Comparison of ENCODE assay signal across 26 cellular contexts in the genomic region with DNA sequence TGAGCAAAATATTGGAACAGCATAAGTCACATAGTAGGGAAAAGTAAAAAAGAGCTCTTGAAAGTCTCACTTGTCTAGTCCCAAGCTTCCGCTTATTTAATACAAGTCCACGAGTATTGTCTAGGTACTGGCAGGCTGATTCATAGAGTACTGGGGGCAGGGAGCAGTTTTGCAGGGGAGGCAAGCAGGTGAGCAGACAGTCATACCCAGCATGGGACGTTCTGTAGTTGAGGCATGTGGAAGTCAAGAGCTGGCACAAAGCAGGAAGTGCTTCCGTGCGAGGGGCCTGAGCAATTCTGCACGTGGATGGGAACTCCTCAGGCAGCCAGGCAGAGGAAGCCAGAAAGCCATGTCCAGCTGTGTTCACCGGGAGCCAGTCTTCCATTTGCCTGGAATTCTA.
"Had no signal": no experiment of that assay in that cellular context is flagged by ENCODE, and none has a peak within 500 bp of the region (broad histone marks: within the 10 kb centered on the region; RNA-seq: fewer than 3 reads in every experiment).

No MANE protein-coding gene starts in this region.

- H3K36me3 Mint-ChIP-seq: activated naive CD8-positive, alpha-beta T cell treated with anti-CD3 and anti-CD28 coated beads, Interleukin-2, amount 10 ng/mL, durations not matched to agents 7 days and 5 days had no signal

- H3K27me3 Mint-ChIP-seq: activated naive CD8-positive, alpha-beta T cell treated with anti-CD3 and anti-CD28 coated beads, Interleukin-2, amount 10 ng/mL, durations not matched to agents 7 days and 5 days had no signal

- DNase-seq: activated CD4-positive, alpha-beta T cell treated with anti-CD3 and anti-CD28 coated beads for 48 hours; activated CD4-positive, alpha-beta T cell treated with anti-CD3 and anti-CD28 coated beads, Interleukin-2, amount 50 U/mL, for 4 hours; activated CD8-positive, alpha-beta memory T cell treated with anti-CD3 and anti-CD28 coated beads, Interleukin-2, amount 50 U/mL, for 48 hours; activated CD8-positive, alpha-beta T cell treated with anti-CD3 and anti-CD28 coated beads, Interleukin-2, amount 10 ng/mL, durations not matched to agents 7 days and 5 days; activated naive CD4-positive, alpha-beta T cell treated with anti-CD3 and anti-CD28 coated beads, Interleukin-2, amount 50 U/mL, for 16 hours; activated naive CD8-positive, alpha-beta T cell treated with anti-CD3 and anti-CD28 coated beads, Interleukin-2, amount 10 ng/mL, durations not matched to agents 7 days and 5 days; activated T-cell treated with anti-CD3 and anti-CD28 coated beads, Interleukin-2, amount 50 U/mL, for 1 hour; adrenal gland; anterior cingulate cortex; MG63; MV-4-11; NCI-H1436; NCI-H187 treated with DMSO at 0.1 percent for 48 hours; NCI-H2081 treated with DMSO at 0.1 percent for 48 hours; NCI-H2171 treated with DMSO at 0.1 percent for 48 hours; NCI-H226; NCI-H510A treated with DMSO at 0.1 percent for 48 hours; NK-92 treated with Interleukin-12 subunit alpha and Interleukin-12 subunit beta, amount 100 ng/mL, for 24 hours; OCI-M1; Right ventricle myocardium superior; SJCRH30; SK-N-SH; T-helper 1 cell; WERI-Rb-1 had no signal

- H3K4me3 Mint-ChIP-seq: activated CD8-positive, alpha-beta T cell treated with anti-CD3 and anti-CD28 coated beads, Interleukin-2, amount 10 ng/mL, durations not matched to agents 7 days and 5 days; activated naive CD8-positive, alpha-beta T cell treated with anti-CD3 and anti-CD28 coated beads, Interleukin-2, amount 10 ng/mL, durations not matched to agents 7 days and 5 days had no signal

- H3K9me3 Mint-ChIP-seq: activated naive CD8-positive, alpha-beta T cell treated with anti-CD3 and anti-CD28 coated beads, Interleukin-2, amount 10 ng/mL, durations not matched to agents 7 days and 5 days had no signal

- H3K27ac Mint-ChIP-seq: activated CD8-positive, alpha-beta T cell treated with anti-CD3 and anti-CD28 coated beads, Interleukin-2, amount 10 ng/mL, durations not matched to agents 7 days and 5 days; activated naive CD8-positive, alpha-beta T cell treated with anti-CD3 and anti-CD28 coated beads, Interleukin-2, amount 10 ng/mL, durations not matched to agents 7 days and 5 days had no signal

- ATAC-seq: activated CD4-positive, CD25-positive, alpha-beta regulatory T cell treated with anti-CD3 and anti-CD28 coated beads, Interleukin-2, amount 50 U/mL, for 24 hours; activated CD8-positive, alpha-beta T cell treated with anti-CD3 and anti-CD28 coated beads, Interleukin-2, amount 10 ng/mL, durations not matched to agents 7 days and 5 days; Panc1 had no signal

- H3K4me1 Mint-ChIP-seq: activated naive CD8-positive, alpha-beta T cell treated with anti-CD3 and anti-CD28 coated beads, Interleukin-2, amount 10 ng/mL, durations not matched to agents 7 days and 5 days had no signal
